22 cellular contexts compared by ENCODE assay signal in the genomic region with DNA sequence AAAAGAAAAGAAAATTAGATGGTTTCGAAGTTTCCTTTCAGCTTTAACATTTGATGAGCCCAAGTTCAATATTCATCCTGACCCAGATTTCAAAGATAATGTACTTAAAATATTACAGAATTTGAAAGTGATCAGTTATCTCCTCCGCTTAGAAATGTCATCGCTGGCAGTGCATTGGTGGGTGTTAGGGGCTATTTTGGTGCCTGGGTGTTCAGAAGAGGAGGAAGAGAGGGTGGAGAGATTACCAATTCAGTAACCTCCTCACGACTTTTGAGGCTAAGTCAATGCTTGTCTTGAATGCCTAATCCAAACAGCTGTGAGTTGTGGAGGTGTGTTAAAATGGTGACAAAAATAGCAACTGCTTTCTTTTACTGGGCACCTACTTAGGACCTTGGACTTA.
"Had no signal": no experiment of that assay in that cellular context is flagged by ENCODE, and none has a peak within 500 bp of the region (broad histone marks: within the 10 kb centered on the region; RNA-seq: fewer than 3 reads in every experiment).

No MANE protein-coding gene starts in this region.

- H3K27ac Mint-ChIP-seq: activated CD4-positive, alpha-beta T cell treated with anti-CD3 and anti-CD28 coated beads, Interleukin-2, amount 10 ng/mL, durations not matched to agents 7 days and 5 days; activated naive CD4-positive, alpha-beta T cell treated with anti-CD3 and anti-CD28 coated beads, Interleukin-2, amount 50 U/mL, for 24 hours; nephron progenitor cell; stimulated activated naive B cell treated with anti-CD40 and anti-IgM and Interleukin-4, amounts not matched to agents 10 μg/mL and 1 μg/mL and 100 μg/mL, for 72 hours; T-cell had no signal

- H3K9me3 Mint-ChIP-seq: activated CD4-positive, alpha-beta T cell treated with anti-CD3 and anti-CD28 coated beads, Interleukin-2, amount 10 ng/mL, durations not matched to agents 7 days and 5 days; activated naive CD4-positive, alpha-beta T cell treated with anti-CD3 and anti-CD28 coated beads, Interleukin-2, amount 50 U/mL, for 24 hours; nephron progenitor cell; stimulated activated naive B cell treated with anti-CD40 and anti-IgM and Interleukin-4, amounts not matched to agents 10 μg/mL and 1 μg/mL and 100 μg/mL, for 72 hours; T-cell had no signal

- H3K4me3 Mint-ChIP-seq: activated CD4-positive, alpha-beta T cell treated with anti-CD3 and anti-CD28 coated beads, Interleukin-2, amount 10 ng/mL, durations not matched to agents 7 days and 5 days; activated naive CD4-positive, alpha-beta T cell treated with anti-CD3 and anti-CD28 coated beads, Interleukin-2, amount 50 U/mL, for 24 hours; nephron progenitor cell; stimulated activated naive B cell treated with anti-CD40 and anti-IgM and Interleukin-4, amounts not matched to agents 10 μg/mL and 1 μg/mL and 100 μg/mL, for 72 hours; T-cell had no signal

- H3K27me3 Mint-ChIP-seq: activated CD4-positive, alpha-beta T cell treated with anti-CD3 and anti-CD28 coated beads, Interleukin-2, amount 10 ng/mL, durations not matched to agents 7 days and 5 days; activated naive CD4-positive, alpha-beta T cell treated with anti-CD3 and anti-CD28 coated beads, Interleukin-2, amount 50 U/mL, for 24 hours; stimulated activated naive B cell treated with anti-CD40 and anti-IgM and Interleukin-4, amounts not matched to agents 10 μg/mL and 1 μg/mL and 100 μg/mL, for 72 hours; T-cell had no signal

- H3K4me1 Mint-ChIP-seq: activated naive CD4-positive, alpha-beta T cell treated with anti-CD3 and anti-CD28 coated beads, Interleukin-2, amount 50 U/mL, for 24 hours; stimulated activated naive B cell treated with anti-CD40 and anti-IgM and Interleukin-4, amounts not matched to agents 10 μg/mL and 1 μg/mL and 100 μg/mL, for 72 hours had no signal

- ATAC-seq: left lobe of liver; lower lobe of right lung; mucosa of descending colon; sciatic nerve; stimulated activated naive B cell treated with anti-CD40 and anti-IgM and Interleukin-4, amounts not matched to agents 10 μg/mL and 1 μg/mL and 100 μg/mL, for 72 hours; T-cell had no signal

- H3K36me3 Mint-ChIP-seq: activated naive CD4-positive, alpha-beta T cell treated with anti-CD3 and anti-CD28 coated beads, Interleukin-2, amount 50 U/mL, for 24 hours; stimulated activated naive B cell treated with anti-CD40 and anti-IgM and Interleukin-4, amounts not matched to agents 10 μg/mL and 1 μg/mL and 100 μg/mL, for 72 hours; T-cell had no signal

- DNase-seq: activated CD4-positive, alpha-beta T cell treated with anti-CD3 and anti-CD28 coated beads, Interleukin-2, amount 10 ng/mL, durations not matched to agents 7 days and 5 days; activated effector memory CD4-positive, alpha-beta T cell treated with anti-CD3 and anti-CD28 coated beads, Interleukin-2, amount 50 U/mL, for 16 hours; central memory CD4-positive, alpha-beta T cell; dermis blood vessel endothelial cell; effector CD8-positive, alpha-beta T cell; erythroblast; foreskin fibroblast; lower lobe of right lung; mesendoderm; mucosa of descending colon; nephron progenitor cell; SJCRH30; small intestine; stimulated activated CD4-positive, alpha-beta T cell treated with anti-CD3 and anti-CD28 coated beads, Interleukin-2, amount 100 ng/mL, for 24 hours; stimulated activated naive B cell treated with anti-CD40 and anti-IgM and Interleukin-4, amounts not matched to agents 10 μg/mL and 1 μg/mL and 100 μg/mL, for 72 hours; T-cell; T-helper 9 cell; tibial artery had no signal

- FAIRE-seq: astrocyte, small intestine had no signal
